Comparison of ENCODE assay signal across 1 cellular context in genomic region chr16:19521471-19522368, GRCh38.
TF ChIP-seq lines count a peak whose summit lies in the region.

Gene GDE1 (minus strand): TSS chr16:19522098. CDS start chr16:19521964, 134 bp downstream.

TF ChIP-seq in IMR-90, 13 proteins besides CTCF, POLR2A, EP300 and RAD21 (continued from another document):
- TF ChIP-seq ELK1 (IDR thresholded peaks at IDR 0.05; ENCODE audit: borderline replicate concordance, low read depth, low read length): no peak
- no peak for TF ChIP-seq SMC3 (IDR thresholded peaks at IDR 0.05; ENCODE audit: low read depth, low read length)
- TF ChIP-seq FOS (IDR thresholded peaks at IDR 0.05; ENCODE audit: low read depth, low read length): no peak
- no peak for TF ChIP-seq NFE2L2 (IDR thresholded peaks at IDR 0.05; ENCODE audit: low read depth, low read length)
